In the genomic region with DNA sequence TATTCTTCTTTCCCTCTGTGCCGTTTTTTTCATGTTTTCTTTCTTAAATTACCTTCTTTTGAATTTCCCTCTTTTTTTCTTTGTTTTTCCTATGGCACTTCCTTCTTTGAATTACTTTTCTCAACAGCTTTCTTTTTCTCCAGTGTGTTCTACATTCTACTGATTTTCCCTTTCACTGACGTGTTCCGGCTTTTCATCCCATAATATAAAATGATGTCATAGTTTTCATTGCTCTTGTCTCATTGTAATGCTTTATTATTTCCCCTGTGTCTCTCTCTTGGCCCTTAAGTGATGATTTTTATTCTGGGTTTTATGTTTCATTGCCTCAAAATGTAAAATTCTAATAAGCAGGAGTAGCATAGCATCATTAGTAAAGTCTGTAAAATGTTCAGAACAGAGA, we compare ENCODE assay signal across 23 cellular contexts.
"Had no signal": no experiment of that assay in that cellular context is flagged by ENCODE, and none has a peak within 500 bp of the region (broad histone marks: within the 10 kb centered on the region; RNA-seq: fewer than 3 reads in every experiment).

No MANE protein-coding gene starts in this region.

- H3K27ac ChIP-seq: breast epithelium, gastrocnemius medialis, pancreas, right atrium auricular region, tibial nerve had no signal

- FAIRE-seq: pancreas had no signal

- H3K36me3 ChIP-seq: breast epithelium, gastrocnemius medialis, pancreas, right atrium auricular region, tibial nerve had no signal

- H3K36me3 Mint-ChIP-seq: naive thymus-derived CD4-positive, alpha-beta T cell had no signal

- H3K27me3 Mint-ChIP-seq: naive thymus-derived CD4-positive, alpha-beta T cell had no signal

- H3K4me1 ChIP-seq: breast epithelium, gastrocnemius medialis, pancreas, right atrium auricular region, tibial nerve had no signal

- H3K4me1 Mint-ChIP-seq: naive thymus-derived CD4-positive, alpha-beta T cell; neural crest cell had no signal

- H3K9me3 ChIP-seq: breast epithelium, pancreas had no signal

- H3K4me3 ChIP-seq: breast epithelium, gastrocnemius medialis, pancreas, right atrium auricular region, tibial nerve had no signal

- ATAC-seq: gastrocnemius medialis; left colon; naive thymus-derived CD4-positive, alpha-beta T cell had no signal

- H3K4me3 Mint-ChIP-seq: naive thymus-derived CD4-positive, alpha-beta T cell; neural crest cell had no signal

- DNase-seq: activated CD4-positive, alpha-beta T cell treated with anti-CD3 and anti-CD28 coated beads for 4 hours; activated CD4-positive, alpha-beta T cell treated with anti-CD3 and anti-CD28 coated beads, Interleukin-2, amount 50 U/mL, for 48 hours; activated CD8-positive, alpha-beta memory T cell treated with anti-CD3 and anti-CD28 coated beads for 24 hours; activated gamma-delta T cell; activated naive CD4-positive, alpha-beta T cell treated with anti-CD3 and anti-CD28 coated beads, Interleukin-2, amount 50 U/mL, for 16 hours; activated T-cell treated with anti-CD3 and anti-CD28 coated beads, Interleukin-2, amount 50 U/mL, for 1 hour; amygdala; central memory CD4-positive, alpha-beta T cell; effector CD4-positive, alpha-beta T cell; gastrocnemius medialis; glutamatergic neuron; islet precursor cell; left colon; midbrain; naive thymus-derived CD4-positive, alpha-beta T cell; nucleus accumbens; pancreas; stimulated activated CD4-positive, alpha-beta T cell treated with anti-CD3 and anti-CD28 coated beads, Interleukin-2, amount 100 ng/mL, for 48 hours; stimulated activated naive CD4-positive, alpha-beta T cell treated with Interleukin-2 at 50 U/mL for 16 hours had no signal

- H3K27me3 ChIP-seq: breast epithelium, gastrocnemius medialis, pancreas, right atrium auricular region, tibial nerve had no signal

- H3K27ac Mint-ChIP-seq: naive thymus-derived CD4-positive, alpha-beta T cell had no signal
